Comparison of ENCODE assay signal across 8 cellular contexts in genomic region chr1:223233410-223234163, GRCh38.
DNase-seq lines count a peak whose midpoint lies in the region; ATAC-seq and TF ChIP-seq lines count a peak whose summit lies in the region.

No MANE protein-coding gene starts in this region.

- H3K27ac ChIP-seq in CD4-positive, alpha-beta T cell (ENCODE audit: low read depth, low read length): no peak overlapping the region
- H3K27ac ChIP-seq in PC-3 (ENCODE audit: low read length): peak overlapping the region; percentile 74
- H3K27ac ChIP-seq in coronary artery: peak overlapping the region in 1 of 2 donors; percentile 45
- peak overlapping the region in 1 of 2 donors; percentile 8 for H3K27ac ChIP-seq in tibial artery

- peak overlapping the region; percentile 43 for H3K9ac ChIP-seq in PC-3 (ENCODE audit: low read length)

- H4K20me1 ChIP-seq in PC-3 (ENCODE audit: low read length): no peaks in the 10 kb centered on the region

- H3K9me3 Mint-ChIP-seq in CD4-positive, alpha-beta T cell: peaks cover 7% of the 10 kb centered on the region

- peak overlapping the region; percentile 62 for H2AFZ ChIP-seq in PC-3 (ENCODE audit: low read length)

- no peaks in the 10 kb centered on the region for H3K27me3 ChIP-seq in CD4-positive, alpha-beta T cell (ENCODE audit: control insufficient read depth, insufficient read depth, low read length)
- no peaks in the 10 kb centered on the region for H3K27me3 ChIP-seq in PC-3 (ENCODE audit: low read length)
- H3K27me3 ChIP-seq in tibial artery: no peaks in the 10 kb centered on the region

- no peaks in the 10 kb centered on the region for H3K9me2 ChIP-seq in PC-3 (replicated peaks; ENCODE audit: low read length)

- no peaks in the 10 kb centered on the region for H3K79me2 ChIP-seq in PC-3 (ENCODE audit: low read length)

- H3K36me3 ChIP-seq in PC-3 (ENCODE audit: low read depth, low read length): no peaks in the 10 kb centered on the region
- H3K36me3 ChIP-seq in tibial artery: no peaks in the 10 kb centered on the region

- no peak for DNase-seq in CD4-positive, alpha-beta T cell
- DNase-seq in PC-3: peak; percentile 92
- peak; percentile 69 for DNase-seq in coronary artery (ENCODE audit: low spot score)
- DNase-seq in myocyte (ENCODE audit: low read depth): peak; percentile 57
- no peak for DNase-seq in NCI-H187 treated with DMSO at 0.1 percent for 48 hours (lab: John Stamatoyannopoulos, UW)
- no peak for DNase-seq in tibial artery

- H3K27ac Mint-ChIP-seq in CD4-positive, alpha-beta T cell: peak overlapping the region; percentile 95

- CTCF ChIA-PET in CD4-positive, alpha-beta T cell (lab: Charles Lee): no interaction called here
- CTCF ChIA-PET in PC-3 (lab: Charles Lee): no interaction called here

- no peaks in the 10 kb centered on the region for H3K27me3 Mint-ChIP-seq in CD4-positive, alpha-beta T cell

- H3K4me3 Mint-ChIP-seq in CD4-positive, alpha-beta T cell: peak overlapping the region; percentile 1

- peak overlapping the region; percentile 43 for H3K4me2 ChIP-seq in PC-3 (ENCODE audit: low read length)

- no peak for TF ChIP-seq CTCF in CD4-positive, alpha-beta T cell (IDR thresholded peaks at IDR 0.05)
- TF ChIP-seq CTCF in PC-3 (conservative IDR thresholded peaks at IDR 0.05; ENCODE audit: low read depth, low read length): no peak
- TF ChIP-seq CTCF in coronary artery (IDR thresholded peaks at IDR 0.05): no peak
- no peak for TF ChIP-seq CTCF in tibial artery (IDR thresholded peaks at IDR 0.05)

- peaks cover 41% of the 10 kb centered on the region for H3K4me1 ChIP-seq in PC-3 (ENCODE audit: insufficient read depth, low read length)
- peaks cover 0 to 13% (median 5%) of the 10 kb centered on the region in 4 donors for H3K4me1 ChIP-seq in tibial artery

- POLR2A ChIA-PET in CD4-positive, alpha-beta T cell (lab: Charles Lee): no interaction called here
- POLR2A ChIA-PET in PC-3 (lab: Charles Lee; ENCODE audit: unreplicated experiment): no interaction called here

- no peak overlapping the region for H3K4me3 ChIP-seq in PC-3 (ENCODE audit: low read length)
- no peak overlapping the region for H3K4me3 ChIP-seq in coronary artery
- no peak overlapping the region for H3K4me3 ChIP-seq in tibial artery

- peaks cover 74% of the 10 kb centered on the region for H3K4me1 Mint-ChIP-seq in CD4-positive, alpha-beta T cell (ENCODE audit: low read depth)

- intact Hi-C loops in CD4-positive, alpha-beta T cell (cut with DNase I, micrococcal nuclease): loop anchor here (5.0 to 10.0 kb wide), 3 partner anchors 49 to 101 kb away; partner anchors contain the start of gene TLR5 (in 1 of the 2)
- intact Hi-C loops in PC-3 (cut with micrococcal nuclease): loop anchor here (1.0 kb wide), 1 partner anchor 43 kb away; no protein-coding TSS in a partner anchor
- intact Hi-C loops in tibial artery (cut with DNase I; ENCODE audit: low total_unique reads): no loop called here

- H3K36me3 Mint-ChIP-seq in CD4-positive, alpha-beta T cell (ENCODE audit: low read depth): peaks cover 11% of the 10 kb centered on the region

- peak; percentile 41 for ATAC-seq in CD4-positive, alpha-beta T cell (ENCODE audit: poor library complexity)
- ATAC-seq in PC-3 (peak; percentile 96), HG03442 (IDR thresholded peaks at IDR 0.05; ENCODE audit: unreplicated experiment) (no peak), GM19467 (IDR thresholded peaks at IDR 0.05; ENCODE audit: unreplicated experiment) (no peak)

- BruUV-seq in PC-3 (replicated peaks; lab: Mats Ljungman, UMichigan): no TSS peak

- no peaks in the 10 kb centered on the region for H3K9me3 ChIP-seq in CD4-positive, alpha-beta T cell (ENCODE audit: control insufficient read depth, low read length)
- H3K9me3 ChIP-seq in PC-3 (ENCODE audit: low read length) (peaks cover 15% of the 10 kb centered on the region), tibial artery (peaks cover 0 to 14% (median 0%) of the 10 kb centered on the region in 3 donors)

- peaks cover 5% of the 10 kb centered on the region for H3F3A ChIP-seq in PC-3 (ENCODE audit: low read length, unreplicated experiment)

Comparison
In these comparisons a context has a peak if more than half of its experiments do, and no peak if none do; other contexts are left out.
1. ATAC-seq: peak in CD4-positive, alpha-beta T cell (single experiment) and PC-3 (single experiment); none in HG03442 (single experiment) and GM19467 (single experiment).
2. DNase-seq: peak in PC-3 (single experiment), coronary artery (single experiment) and myocyte (single experiment); none in CD4-positive, alpha-beta T cell (0 of 10), NCI-H187 treated with DMSO at 0.1 percent for 48 hours (single experiment) and tibial artery (0 of 2).